1 cellular context compared by ENCODE assay signal in genomic region chr6:143674466-143675114, GRCh38.
TF ChIP-seq lines count a peak whose summit lies in the region.

No MANE protein-coding gene starts in this region.

TF ChIP-seq in H1, 55 proteins besides CTCF, POLR2A, EP300 and RAD21:
- no peak for TF ChIP-seq EGR1 (IDR thresholded peaks at IDR 0.05; ENCODE audit: borderline replicate concordance, low read depth, low read length)
- TF ChIP-seq CHD7 (IDR thresholded peaks at IDR 0.05; ENCODE audit: insufficient replicate concordance, low read length) = no peak
- TF ChIP-seq NRF1 (IDR thresholded peaks at IDR 0.05; ENCODE audit: low read depth, low read length) = no peak
- no peak for TF ChIP-seq FOSL1 (IDR thresholded peaks at IDR 0.05; ENCODE audit: insufficient read depth, low read depth, low read length)
- TF ChIP-seq GTF2F1 (IDR thresholded peaks at IDR 0.05; ENCODE audit: borderline replicate concordance, low read depth, low read length) = no peak
- TF ChIP-seq EZH2 (IDR thresholded peaks at IDR 0.05; ENCODE audit: low read depth, low read length, severe bottlenecking) = no peak
- TF ChIP-seq NANOG (IDR thresholded peaks at IDR 0.05; ENCODE audit: insufficient read depth, low read depth, low read length, poor library complexity, severe bottlenecking) = no peak
- TF ChIP-seq SAP30 (IDR thresholded peaks at IDR 0.05; ENCODE audit: insufficient read depth, insufficient replicate concordance, low read length) = no peak
- TF ChIP-seq CHD2 (IDR thresholded peaks at IDR 0.05; ENCODE audit: low read length) = no peak
- TF ChIP-seq HDAC6 (IDR thresholded peaks at IDR 0.05; ENCODE audit: low read depth, low read length) = no peak
- TF ChIP-seq SP1 (IDR thresholded peaks at IDR 0.05; ENCODE audit: low read depth, low read length) = no peak
- no peak for TF ChIP-seq GABPA (IDR thresholded peaks at IDR 0.05; ENCODE audit: borderline replicate concordance, insufficient read depth, low read length)
- TF ChIP-seq JUND (IDR thresholded peaks at IDR 0.05; ENCODE audit: low read length) = no peak
- no peak for TF ChIP-seq BCL11A (IDR thresholded peaks at IDR 0.05; ENCODE audit: low read depth in 2 of 2, low read length in 2 of 2)
